Comparison of ENCODE assay signal across 8 cellular contexts in the genomic region with DNA sequence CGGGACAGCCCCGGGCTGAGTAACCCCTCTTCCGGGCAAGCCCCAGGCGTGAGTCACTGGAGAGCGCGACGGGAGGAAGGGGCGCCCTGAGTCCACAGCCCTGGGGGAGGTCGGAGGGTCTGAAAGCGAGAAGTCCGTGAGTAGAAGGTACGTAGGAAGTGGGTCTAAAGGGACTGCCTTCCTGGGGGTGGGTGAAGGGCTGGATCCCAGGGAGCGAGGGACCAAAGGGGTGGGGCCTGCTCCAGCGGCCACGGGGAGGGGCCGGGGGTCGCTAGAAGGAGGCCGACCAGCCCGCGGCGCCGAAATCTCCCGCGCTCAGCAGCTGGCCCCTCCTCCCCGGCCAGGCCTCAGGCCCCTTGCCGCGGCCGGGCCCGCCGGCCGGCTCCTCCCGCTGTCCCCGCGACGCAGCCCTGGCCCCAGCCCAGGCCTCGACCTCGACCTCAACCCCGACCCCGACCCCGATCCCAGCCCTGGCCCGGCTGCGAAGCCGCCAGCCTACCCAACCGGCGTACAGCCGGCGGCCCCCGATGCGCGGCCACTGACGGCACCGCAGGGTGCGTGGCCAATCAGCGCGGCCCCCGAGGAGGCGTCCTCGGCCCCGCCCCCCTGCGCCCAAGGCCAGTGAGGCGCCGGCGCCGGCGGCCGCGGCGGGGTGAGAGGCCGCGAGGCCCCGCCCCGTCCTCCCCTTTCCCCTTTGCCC. TPM values are rescaled to one million over a fixed set of nuclear protein-coding genes. Genes with fewer than 3 reads are reported as not detected.
A peak's percentile ranks its signal among the peaks of the same experiment; 100 is the strongest.
DNase-seq lines count a peak whose midpoint lies in the region; ATAC-seq and TF ChIP-seq lines count a peak whose summit lies in the region.

No MANE protein-coding gene starts in this region.

- no peaks in the 10 kb centered on the region for H3K9me3 Mint-ChIP-seq in T-helper 2 cell treated with Interferon-gamma antibody and Interleukin-4, amounts not matched to agents 5 μg/mL and 100 μg/mL, for 36 hours

- H3K4me3 ChIP-seq in ascending aorta (peak overlapping the region; percentile 64 to 80), rectal smooth muscle tissue (ENCODE audit: low read length) (peak overlapping the region; percentile 95), vagina (peak overlapping the region; percentile 83 to 93)

- H3K36me3 ChIP-seq in ascending aorta (no peaks in the 10 kb centered on the region), rectal smooth muscle tissue (ENCODE audit: control insufficient read depth, insufficient read depth, low read length) (no peaks in the 10 kb centered on the region), vagina (no peaks in the 10 kb centered on the region)

- H3K27me3 ChIP-seq in ascending aorta (no peaks in the 10 kb centered on the region), rectal smooth muscle tissue (ENCODE audit: control insufficient read depth, insufficient read depth, low read length) (no peaks in the 10 kb centered on the region), vagina (no peaks in the 10 kb centered on the region)

- TF ChIP-seq CTCF in ascending aorta (IDR thresholded peaks at IDR 0.05) (no peak), vagina (IDR thresholded peaks at IDR 0.05) (no peak)

- H3K27me3 Mint-ChIP-seq in T-helper 2 cell treated with Interferon-gamma antibody and Interleukin-4, amounts not matched to agents 5 μg/mL and 100 μg/mL, for 36 hours (ENCODE audit: low read depth): peaks cover 13% of the 10 kb centered on the region

- intact Hi-C loops in ascending aorta (cut with DNase I) (loop anchor here (2.0 to 10.0 kb wide), 10 partner anchors 169 to 1924 kb away; a partner anchor contains a TSS), vagina (cut with DNase I) (loop anchor here (5.0 kb wide), 2 partner anchors 119 to 729 kb away; no protein-coding TSS in a partner anchor)

- H3K9ac ChIP-seq in rectal smooth muscle tissue (ENCODE audit: low read length): peak overlapping the region; percentile 71

- H3K4me3 Mint-ChIP-seq in T-helper 2 cell treated with Interferon-gamma antibody and Interleukin-4, amounts not matched to agents 5 μg/mL and 100 μg/mL, for 36 hours: peak overlapping the region; percentile 92

- H3K36me3 Mint-ChIP-seq in T-helper 2 cell treated with Interferon-gamma antibody and Interleukin-4, amounts not matched to agents 5 μg/mL and 100 μg/mL, for 36 hours (ENCODE audit: low read depth): peaks cover 4% of the 10 kb centered on the region

- peak; percentile 82 for DNase-seq in NCI-H1694 treated with DMSO at 0.1 percent for 48 hours (lab: John Stamatoyannopoulos, UW)
- DNase-seq in T-helper 2 cell treated with Interferon-gamma antibody and Interleukin-4, amounts not matched to agents 5 μg/mL and 100 μg/mL, for 36 hours (ENCODE audit: low spot score): peak; percentile 91
- DNase-seq in ascending aorta (ENCODE audit: low spot score in 2 of 2): peak; percentile 58 to 94
- DNase-seq in hepatic stellate cell (ENCODE audit: low spot score): peak; percentile 97
- DNase-seq in vagina (ENCODE audit: extremely low spot score in 2 of 2): no peak

- peak; percentile 49 for ATAC-seq in GM18508 (IDR thresholded peaks at IDR 0.05; ENCODE audit: insufficient read depth, unreplicated experiment)
- peak; percentile 77 for ATAC-seq in HG02938 (IDR thresholded peaks at IDR 0.05; ENCODE audit: unreplicated experiment)

- peak overlapping the region; percentile 96 for H3K27ac Mint-ChIP-seq in T-helper 2 cell treated with Interferon-gamma antibody and Interleukin-4, amounts not matched to agents 5 μg/mL and 100 μg/mL, for 36 hours

- H3K4me1 ChIP-seq in ascending aorta: peaks cover 0 to 16% of the 10 kb centered on the region in 2 donors
- peaks cover 15% of the 10 kb centered on the region for H3K4me1 ChIP-seq in rectal smooth muscle tissue (ENCODE audit: control insufficient read depth, insufficient read depth, low read length)
- H3K4me1 ChIP-seq in vagina: peaks cover 30% of the 10 kb centered on the region

- H3K27ac ChIP-seq in ascending aorta (peak overlapping the region; percentile 92 to 99), rectal smooth muscle tissue (ENCODE audit: low read depth, low read length) (peak overlapping the region; percentile 89), vagina (peak overlapping the region; percentile 92)

- TF ChIP-seq POLR2A in vagina (IDR thresholded peaks at IDR 0.05): peak in 1 of 2 donors; percentile 84

- H3K4me1 Mint-ChIP-seq in T-helper 2 cell treated with Interferon-gamma antibody and Interleukin-4, amounts not matched to agents 5 μg/mL and 100 μg/mL, for 36 hours (ENCODE audit: low read depth): peaks cover 23% of the 10 kb centered on the region

- H3K9me3 ChIP-seq in ascending aorta: no peaks in the 10 kb centered on the region
- H3K9me3 ChIP-seq in vagina: no peaks in the 10 kb centered on the region

RNA-seq across cellular contexts. Expression of a gene that starts 22.5 kb away (rescaled TPM):
- 49.5 TPM for total RNA-seq in ascending aorta
- 79.1 TPM for total RNA-seq in vagina

Comparison
In these comparisons a context has a peak if more than half of its experiments do, and no peak if none do; other contexts are left out.
1. DNase-seq: peak in NCI-H1694 treated with DMSO at 0.1 percent for 48 hours (single experiment), T-helper 2 cell treated with Interferon-gamma antibody and Interleukin-4, amounts not matched to agents 5 μg/mL and 100 μg/mL, for 36 hours (single experiment), ascending aorta (2 of 2) and hepatic stellate cell (single experiment); none in vagina (0 of 2).
2. Peak in every context shown above with its lines, with median percentiles within 50 percentile points of each other: H3K27ac ChIP-seq and H3K4me3 ChIP-seq.